In genomic region chr12:16352481-16352880, GRCh38 we compare ENCODE assay signal across 14 cellular contexts. TPM values are rescaled to one million over a fixed set of nuclear protein-coding genes. Genes with fewer than 3 reads are reported as not detected.
DNase-seq lines count a peak whose midpoint lies in the region; ATAC-seq and TF ChIP-seq lines count a peak whose summit lies in the region.
"Had no signal": no experiment of that assay in that cellular context is flagged by ENCODE, and none has a peak within 500 bp of the region (broad histone marks: within the 10 kb centered on the region; RNA-seq: fewer than 3 reads in every experiment).

No MANE protein-coding gene starts in this region.

- H3F3A ChIP-seq in PC-9 (ENCODE audit: insufficient read depth, low read depth): peaks cover 79% of the 10 kb centered on the region

- H4K20me1 ChIP-seq in PC-9 (ENCODE audit: insufficient read depth): peaks cover 56% of the 10 kb centered on the region

- H3K27ac Mint-ChIP-seq in Calu3 (ENCODE audit: unreplicated experiment) (peak overlapping the region; percentile 29), endodermal cell (peak overlapping the region; percentile 13), neural crest cell (ENCODE audit: unreplicated experiment) (no peak overlapping the region)
- no peak overlapping the region for H3K27ac Mint-ChIP-seq in effector memory CD8-positive, alpha-beta T cell
- H3K27ac Mint-ChIP-seq in activated naive CD4-positive, alpha-beta T cell treated with anti-CD3 and anti-CD28 coated beads, Interleukin-2, amount 50 U/mL, for 72 hours: no peak overlapping the region
- H3K27ac Mint-ChIP-seq in CD8-positive, alpha-beta T cell: no peak overlapping the region

- H3K27me3 Mint-ChIP-seq in Calu3 (ENCODE audit: unreplicated experiment) (no peaks in the 10 kb centered on the region), endodermal cell (ENCODE audit: insufficient read depth) (no peaks in the 10 kb centered on the region), neural crest cell (ENCODE audit: low read depth) (no peaks in the 10 kb centered on the region)
- H3K27me3 Mint-ChIP-seq in effector memory CD8-positive, alpha-beta T cell: no peaks in the 10 kb centered on the region
- no peaks in the 10 kb centered on the region for H3K27me3 Mint-ChIP-seq in CD8-positive, alpha-beta T cell (ENCODE audit: low read depth)

- peak overlapping the region; percentile 97 for H3K4me2 ChIP-seq in PC-9

- H3K79me2 ChIP-seq in PC-9 (ENCODE audit: low read depth): peaks cover 98% of the 10 kb centered on the region

- no peak overlapping the region for H3K9ac ChIP-seq in endodermal cell (ENCODE audit: extremely low read depth, low read length, poor library complexity, severe bottlenecking)

- H3K4me3 Mint-ChIP-seq in Calu3 (ENCODE audit: low read depth, unreplicated experiment): no peak overlapping the region
- H3K4me3 Mint-ChIP-seq in endodermal cell: no peak overlapping the region
- H3K4me3 Mint-ChIP-seq in neural crest cell: peak overlapping the region; percentile 29
- no peak overlapping the region for H3K4me3 Mint-ChIP-seq in effector memory CD8-positive, alpha-beta T cell
- no peak overlapping the region for H3K4me3 Mint-ChIP-seq in CD8-positive, alpha-beta T cell

- no CpG with 5 or more reads among the region's 1 CpG for WGBS in endodermal cell (ENCODE audit: insufficient coverage in 1 of 2, insufficient read length in 1 of 2), 2 experiments

- H2AFZ ChIP-seq in PC-9: no peak overlapping the region

- peak overlapping the region; percentile 56; the same call in 1 of the 2 replicates for H3K4me3 ChIP-seq in PC-9
- no peak overlapping the region for H3K4me3 ChIP-seq in endodermal cell (ENCODE audit: low read length)
- H3K4me3 ChIP-seq in CD8-positive, alpha-beta T cell (ENCODE audit: low read depth, low read length): no peak overlapping the region

- CTCF ChIA-PET in Calu3 (lab: Charles Lee) (interaction anchor here (0.8 kb wide), 1 partner anchor 187 kb away, joined by 5 read pairs; no protein-coding TSS in a partner anchor), PC-9 (lab: Charles Lee) (no interaction called here)
- CTCF ChIA-PET in CD8-positive, alpha-beta T cell (lab: Charles Lee): no interaction called here

- intact Hi-C loops in Calu3 (cut with micrococcal nuclease; ENCODE audit: unreplicated experiment) (loop anchor here (5.0 kb wide), 1 partner anchor 275 kb away; no protein-coding TSS in a partner anchor), PC-9 (cut with micrococcal nuclease; ENCODE audit: unreplicated experiment) (loop anchor here (10.0 kb wide), 1 partner anchor 438 kb away; the partner anchor contains the start of gene DERA)
- intact Hi-C loops in CD8-positive, alpha-beta T cell (cut with DNase I, micrococcal nuclease): no loop called here

- H3K27me3 ChIP-seq in PC-9 (ENCODE audit: insufficient read depth, low read depth) (no peaks in the 10 kb centered on the region), endodermal cell (ENCODE audit: control insufficient read depth, insufficient read depth, low read length, poor library complexity, severe bottlenecking) (no peaks in the 10 kb centered on the region)
- no peaks in the 10 kb centered on the region for H3K27me3 ChIP-seq in CD8-positive, alpha-beta T cell (ENCODE audit: insufficient read depth, low read length)

- no peaks in the 10 kb centered on the region for H3K9me2 ChIP-seq in PC-9 (ENCODE audit: insufficient read depth)

- H3K36me3 Mint-ChIP-seq in Calu3 (ENCODE audit: insufficient read depth, unreplicated experiment) (peaks cover 60% of the 10 kb centered on the region), endodermal cell (ENCODE audit: low read depth) (peaks cover 69% of the 10 kb centered on the region), neural crest cell (ENCODE audit: low read depth) (peaks cover 27% of the 10 kb centered on the region)
- H3K36me3 Mint-ChIP-seq in effector memory CD8-positive, alpha-beta T cell (ENCODE audit: insufficient read depth): peaks cover 4% of the 10 kb centered on the region
- H3K36me3 Mint-ChIP-seq in activated naive CD4-positive, alpha-beta T cell treated with anti-CD3 and anti-CD28 coated beads, Interleukin-2, amount 50 U/mL, for 72 hours: no peaks in the 10 kb centered on the region
- no peaks in the 10 kb centered on the region for H3K36me3 Mint-ChIP-seq in CD8-positive, alpha-beta T cell

- peaks cover 52% of the 10 kb centered on the region for H3K36me3 ChIP-seq in PC-9 (ENCODE audit: low read depth)
- peaks cover 50% of the 10 kb centered on the region for H3K36me3 ChIP-seq in endodermal cell (ENCODE audit: control insufficient read depth, insufficient read depth, low read length)
- H3K36me3 ChIP-seq in CD8-positive, alpha-beta T cell (ENCODE audit: insufficient read depth, low read length): no peaks in the 10 kb centered on the region

- TF ChIP-seq CTCF in Calu3 (IDR thresholded peaks at IDR 0.05; ENCODE audit: unreplicated experiment): no peak
- no peak for TF ChIP-seq CTCF in PC-9 (conservative IDR thresholded peaks at IDR 0.05)
- no peak for TF ChIP-seq CTCF in endodermal cell (conservative IDR thresholded peaks at IDR 0.05)
- TF ChIP-seq CTCF in neural crest cell (conservative IDR thresholded peaks at IDR 0.05): no peak
- TF ChIP-seq CTCF in CD8-positive, alpha-beta T cell (IDR thresholded peaks at IDR 0.05): no peak

- ATAC-seq in effector memory CD8-positive, alpha-beta T cell (replicated peaks): no peak
- ATAC-seq in activated naive CD4-positive, alpha-beta T cell treated with anti-CD3 and anti-CD28 coated beads, Interleukin-2, amount 50 U/mL, for 72 hours: no peak
- no peak for ATAC-seq in CD8-positive, alpha-beta T cell

- no peaks in the 10 kb centered on the region for H3K9me3 ChIP-seq in PC-9 (ENCODE audit: insufficient read depth, low read depth)
- no peaks in the 10 kb centered on the region for H3K9me3 ChIP-seq in endodermal cell (ENCODE audit: control insufficient read depth, low read length)
- no peaks in the 10 kb centered on the region for H3K9me3 ChIP-seq in CD8-positive, alpha-beta T cell (ENCODE audit: low read length)

- H3K9me3 Mint-ChIP-seq in Calu3 (ENCODE audit: low read depth, unreplicated experiment) (no peaks in the 10 kb centered on the region), endodermal cell (no peaks in the 10 kb centered on the region), neural crest cell (no peaks in the 10 kb centered on the region)
- H3K9me3 Mint-ChIP-seq in effector memory CD8-positive, alpha-beta T cell: no peaks in the 10 kb centered on the region
- no peaks in the 10 kb centered on the region for H3K9me3 Mint-ChIP-seq in activated naive CD4-positive, alpha-beta T cell treated with anti-CD3 and anti-CD28 coated beads, Interleukin-2, amount 50 U/mL, for 72 hours
- peaks cover 6% of the 10 kb centered on the region for H3K9me3 Mint-ChIP-seq in CD8-positive, alpha-beta T cell

- no peak for DNase-seq in Calu3
- DNase-seq in PC-9: peak in 1 of 2 experiments; percentile 48
- DNase-seq in endodermal cell: no peak
- no peak for DNase-seq in neural crest cell (ENCODE audit: low read depth, low spot score)
- DNase-seq in effector memory CD8-positive, alpha-beta T cell: no peak
- no peak for DNase-seq in T1000 (lab: John Stamatoyannopoulos, UW)
- DNase-seq in activated naive CD4-positive, alpha-beta T cell treated with anti-CD3 and anti-CD28 coated beads, Interleukin-2, amount 50 U/mL, for 72 hours (ENCODE audit: low spot score in 2 of 2): no peak
- no peak for DNase-seq in CD8-positive, alpha-beta T cell
- DNase-seq: activated T-cell treated with anti-CD3 and anti-CD28 coated beads for 4 hours, cortex of kidney, DND-41, NCI-H2081, NCI-H82, T-helper 2 cell had no signal

- H3K4me1 ChIP-seq in PC-9 (replicated peaks; ENCODE audit: insufficient read depth) (peaks cover 39% of the 10 kb centered on the region), endodermal cell (ENCODE audit: control insufficient read depth, insufficient read depth, low read length) (no peaks in the 10 kb centered on the region)
- H3K4me1 ChIP-seq in CD8-positive, alpha-beta T cell (ENCODE audit: insufficient read depth, low read length): no peaks in the 10 kb centered on the region

- POLR2A ChIA-PET in PC-9 (lab: Charles Lee; ENCODE audit: unreplicated experiment): no interaction called here
- POLR2A ChIA-PET in CD8-positive, alpha-beta T cell (lab: Charles Lee): no interaction called here

- peaks cover 43% of the 10 kb centered on the region for H3K4me1 Mint-ChIP-seq in Calu3 (ENCODE audit: low read depth, unreplicated experiment)
- H3K4me1 Mint-ChIP-seq in endodermal cell: peaks cover 32% of the 10 kb centered on the region
- H3K4me1 Mint-ChIP-seq in neural crest cell: peaks cover 55% of the 10 kb centered on the region
- H3K4me1 Mint-ChIP-seq in effector memory CD8-positive, alpha-beta T cell (ENCODE audit: low read depth in 2 of 2): no peaks in the 10 kb centered on the region
- no peaks in the 10 kb centered on the region for H3K4me1 Mint-ChIP-seq in CD8-positive, alpha-beta T cell (ENCODE audit: low read depth)

- BruUV-seq in Calu3 (replicated peaks; lab: Mats Ljungman, UMichigan): no TSS peak
- BruUV-seq in PC-9 (replicated peaks; lab: Mats Ljungman, UMichigan): no TSS peak

- H3K27ac ChIP-seq in PC-9 (peak overlapping the region; percentile 86; the same call in 1 of the 2 replicates), endodermal cell (ENCODE audit: low read depth, low read length) (no peak overlapping the region)
- no peak overlapping the region for H3K27ac ChIP-seq in CD8-positive, alpha-beta T cell (ENCODE audit: low read depth, low read length)

RNA-seq across cellular contexts. Expression of gene MGST1, which starts 5.0 kb away (rescaled TPM):
- total RNA-seq in Calu3 (2022): 352 and 354 TPM in 2 replicates
- total RNA-seq in PC-9 (2021): 750 and 766 TPM in 2 replicates
- total RNA-seq in endodermal cell: 100 to 1,000 TPM; 203 to 357 TPM
- polyA plus RNA-seq in endodermal cell (2013, experiment 1 of 2): 209 TPM
- 188 TPM for polyA plus RNA-seq in endodermal cell (2013, experiment 2 of 2)
- 303 and 325 TPM in 2 replicates for total RNA-seq in neural crest cell
- not detected for total RNA-seq in activated naive CD4-positive, alpha-beta T cell treated with anti-CD3 and anti-CD28 coated beads, Interleukin-2, amount 50 U/mL, for 72 hours
- not detected for total RNA-seq in CD8-positive, alpha-beta T cell

Comparison
In these comparisons a context has a peak if more than half of its experiments do, and no peak if none do; other contexts are left out.
1. H3K27ac Mint-ChIP-seq: peak in Calu3 (single experiment) and endodermal cell (single experiment); none in neural crest cell (single experiment), effector memory CD8-positive, alpha-beta T cell (0 of 2), activated naive CD4-positive, alpha-beta T cell treated with anti-CD3 and anti-CD28 coated beads, Interleukin-2, amount 50 U/mL, for 72 hours (0 of 2) and CD8-positive, alpha-beta T cell (single experiment).
2. RNA of gene MGST1, which starts 5.0 kb away (total RNA-seq): 750 to 766 TPM in PC-9, 203 to 357 TPM in endodermal cell, 352 to 354 TPM in Calu3 and 303 to 325 TPM in neural crest cell; not detected in activated naive CD4-positive, alpha-beta T cell treated with anti-CD3 and anti-CD28 coated beads, Interleukin-2, amount 50 U/mL, for 72 hours and not detected in CD8-positive, alpha-beta T cell; every median in the first group is over 100 times any median in the second.
3. intact Hi-C loops: an anchor here in Calu3 (5.0 kb wide) and PC-9 (10.0 kb wide); none called in CD8-positive, alpha-beta T cell.